Comparison of ENCODE assay signal across 10 cellular contexts in genomic region chr17:39675390-39676082, GRCh38. TPM values are rescaled to one million over a fixed set of nuclear protein-coding genes. Genes with fewer than 3 reads are reported as not detected.
A peak's percentile ranks its signal among the peaks of the same experiment; 100 is the strongest.
DNase-seq lines count a peak whose midpoint lies in the region; ATAC-seq and TF ChIP-seq lines count a peak whose summit lies in the region.
"Had no signal": no experiment of that assay in that cellular context is flagged by ENCODE, and none has a peak within 500 bp of the region (broad histone marks: within the 10 kb centered on the region; RNA-seq: fewer than 3 reads in every experiment).

No MANE protein-coding gene starts in this region.

- DNase-seq in chondrocyte (ENCODE audit: low spot score) (no peak), GM13977 (ENCODE audit: low spot score) (no peak), HT-29 (ENCODE audit: low spot score) (no peak), NCI-H2081 treated with DMSO at 0.1 percent for 48 hours (lab: John Stamatoyannopoulos, UW) (no peak)
- DNase-seq in natural killer cell treated with Interleukin-12 subunit alpha and Interleukin-12 subunit beta and Interleukin-15 and Interleukin-18, amount 100 ng/mL, for 72 hours (ENCODE audit: low spot score), result no peak

- no peak for ATAC-seq in natural killer cell treated with Interleukin-12 subunit alpha and Interleukin-12 subunit beta and Interleukin-15 and Interleukin-18, amount 100 ng/mL, for 72 hours
- ATAC-seq in HG02840 (IDR thresholded peaks at IDR 0.05; ENCODE audit: low FRiP score, unreplicated experiment), result no peak

- no peak for TF ChIP-seq CTCF in 22Rv1 (IDR thresholded peaks at IDR 0.05)
- no peak for TF ChIP-seq CTCF in chondrocyte (IDR thresholded peaks at IDR 0.05)
- TF ChIP-seq CTCF in GM13977 (IDR thresholded peaks at IDR 0.05; ENCODE audit: extremely low read depth, insufficient read depth, missing control alignments), result no peak

- H3K36me3 Mint-ChIP-seq in IgD-negative memory B cell, result peaks cover 2% of the 10 kb centered on the region
- peaks cover under 1% of the 10 kb centered on the region for H3K36me3 Mint-ChIP-seq in chondrocyte (ENCODE audit: low read depth)
- H3K36me3 Mint-ChIP-seq in natural killer cell treated with Interleukin-12 subunit alpha and Interleukin-12 subunit beta and Interleukin-15 and Interleukin-18, amount 100 ng/mL, for 72 hours, result no peaks in the 10 kb centered on the region

- in situ Hi-C loops in GM13977 (cut with MboI; ENCODE audit: low pct_unique_long_range_greater_than_20kb, low sequenced_read_pairs, unreplicated experiment), result no loop called here

- peaks cover 38 to 44% (median 39%) of the 10 kb centered on the region in 3 donors for H3K4me1 Mint-ChIP-seq in IgD-negative memory B cell
- peaks cover 47% of the 10 kb centered on the region for H3K4me1 Mint-ChIP-seq in chondrocyte (ENCODE audit: low read depth)
- peaks cover 50% of the 10 kb centered on the region in 2 donors for H3K4me1 Mint-ChIP-seq in natural killer cell treated with Interleukin-12 subunit alpha and Interleukin-12 subunit beta and Interleukin-15 and Interleukin-18, amount 100 ng/mL, for 72 hours (ENCODE audit: low read depth in 2 of 2)

- H3K27ac ChIP-seq in 22Rv1, result peak overlapping the region; percentile 57

- H3K9me3 Mint-ChIP-seq in IgD-negative memory B cell (no peaks in the 10 kb centered on the region), chondrocyte (ENCODE audit: low read depth) (no peaks in the 10 kb centered on the region)
- H3K9me3 Mint-ChIP-seq in natural killer cell treated with Interleukin-12 subunit alpha and Interleukin-12 subunit beta and Interleukin-15 and Interleukin-18, amount 100 ng/mL, for 72 hours, result no peaks in the 10 kb centered on the region

- H3K4me3 Mint-ChIP-seq in IgD-negative memory B cell (peak overlapping the region in 3 of 4 donors; percentile 61 to 88 (median 88)), chondrocyte (ENCODE audit: unreplicated experiment) (no peak overlapping the region)
- peak overlapping the region; percentile 61 for H3K4me3 Mint-ChIP-seq in natural killer cell treated with Interleukin-12 subunit alpha and Interleukin-12 subunit beta and Interleukin-15 and Interleukin-18, amount 100 ng/mL, for 72 hours

- H3K27me3 Mint-ChIP-seq in IgD-negative memory B cell, result no peaks in the 10 kb centered on the region
- H3K27me3 Mint-ChIP-seq in chondrocyte (ENCODE audit: low read depth), result peaks cover 7% of the 10 kb centered on the region
- no peaks in the 10 kb centered on the region for H3K27me3 Mint-ChIP-seq in natural killer cell treated with Interleukin-12 subunit alpha and Interleukin-12 subunit beta and Interleukin-15 and Interleukin-18, amount 100 ng/mL, for 72 hours

- H3K27ac Mint-ChIP-seq in IgD-negative memory B cell, result peak overlapping the region; percentile 19 to 97 (median 86)
- H3K27ac Mint-ChIP-seq in chondrocyte (ENCODE audit: unreplicated experiment), result peak overlapping the region; percentile 86
- peak overlapping the region in 1 of 2 donors; percentile 55 for H3K27ac Mint-ChIP-seq in natural killer cell treated with Interleukin-12 subunit alpha and Interleukin-12 subunit beta and Interleukin-15 and Interleukin-18, amount 100 ng/mL, for 72 hours

RNA-seq across cellular contexts. Expression of gene PNMT, which starts 7.3 kb away (rescaled TPM):
- polyA plus RNA-seq in IgD-negative memory B cell, result not detected
- 0.22 to 2.7 TPM (median 0.46 TPM) in 3 replicates for total RNA-seq in chondrocyte
- not detected for total RNA-seq in natural killer cell treated with Interleukin-12 subunit alpha and Interleukin-12 subunit beta and Interleukin-15 and Interleukin-18, amount 100 ng/mL, for 72 hours
- total RNA-seq in HT-29 (2014; rRNA removed; shearing (Covaris generic)), result 0.25 and 0.65 TPM in 2 replicates
- total RNA-seq: kidney epithelial cell had no signal
- polyA plus RNA-seq: BJ had no signal

RNA-seq across cellular contexts. Expression of gene TCAP, which starts 10.4 kb away (rescaled TPM):
- polyA plus RNA-seq in IgD-negative memory B cell, result not detected
- 0.64 to 1.3 TPM (median 0.77 TPM) in 3 replicates for total RNA-seq in chondrocyte
- total RNA-seq in natural killer cell treated with Interleukin-12 subunit alpha and Interleukin-12 subunit beta and Interleukin-15 and Interleukin-18, amount 100 ng/mL, for 72 hours, result 1 to 10 TPM; 2.1 to 2.5 TPM
- total RNA-seq in HT-29 (2014; rRNA removed; shearing (Covaris generic)), result 1.9 and 2.2 TPM in 2 replicates

RNA-seq across cellular contexts. Expression of gene PGAP3, which starts 12.3 kb away (rescaled TPM):
- polyA plus RNA-seq in IgD-negative memory B cell, result 15.6 TPM
- total RNA-seq in chondrocyte, result 20.2 to 38.1 TPM (median 24.9 TPM) in 3 replicates
- 10 to 100 TPM in 1 of 2 donors, 1 to 10 TPM in 1; 8.8 to 13.7 TPM for total RNA-seq in natural killer cell treated with Interleukin-12 subunit alpha and Interleukin-12 subunit beta and Interleukin-15 and Interleukin-18, amount 100 ng/mL, for 72 hours
- 34.6 and 39.1 TPM in 2 replicates for total RNA-seq in HT-29 (2014; rRNA removed; shearing (Covaris generic))

RNA-seq across cellular contexts. Expression of gene ERBB2, which starts 24.3 kb away (rescaled TPM):
- polyA plus RNA-seq in IgD-negative memory B cell, result 0.79 TPM
- total RNA-seq in chondrocyte, result 86.0 to 94.3 TPM (median 90.5 TPM) in 3 replicates
- 1 to 10 TPM; 3.8 to 9.5 TPM for total RNA-seq in natural killer cell treated with Interleukin-12 subunit alpha and Interleukin-12 subunit beta and Interleukin-15 and Interleukin-18, amount 100 ng/mL, for 72 hours
- total RNA-seq in HT-29 (2014; rRNA removed; shearing (Covaris generic)), result 91.0 and 110 TPM in 2 replicates

RNA-seq across cellular contexts. Expression of gene STARD3, which starts 38.6 kb away (rescaled TPM):
- 35.7 TPM for polyA plus RNA-seq in IgD-negative memory B cell
- 39.8 to 49.6 TPM (median 42.3 TPM) in 3 replicates for total RNA-seq in chondrocyte
- total RNA-seq in natural killer cell treated with Interleukin-12 subunit alpha and Interleukin-12 subunit beta and Interleukin-15 and Interleukin-18, amount 100 ng/mL, for 72 hours, result 100 to 1,000 TPM in 1 of 2 donors, 10 to 100 TPM in 1; 97.9 to 139 TPM
- 50.8 and 54.2 TPM in 2 replicates for total RNA-seq in HT-29 (2014; rRNA removed; shearing (Covaris generic))
